Comparison of ENCODE assay signal across 8 cellular contexts in the genomic region with DNA sequence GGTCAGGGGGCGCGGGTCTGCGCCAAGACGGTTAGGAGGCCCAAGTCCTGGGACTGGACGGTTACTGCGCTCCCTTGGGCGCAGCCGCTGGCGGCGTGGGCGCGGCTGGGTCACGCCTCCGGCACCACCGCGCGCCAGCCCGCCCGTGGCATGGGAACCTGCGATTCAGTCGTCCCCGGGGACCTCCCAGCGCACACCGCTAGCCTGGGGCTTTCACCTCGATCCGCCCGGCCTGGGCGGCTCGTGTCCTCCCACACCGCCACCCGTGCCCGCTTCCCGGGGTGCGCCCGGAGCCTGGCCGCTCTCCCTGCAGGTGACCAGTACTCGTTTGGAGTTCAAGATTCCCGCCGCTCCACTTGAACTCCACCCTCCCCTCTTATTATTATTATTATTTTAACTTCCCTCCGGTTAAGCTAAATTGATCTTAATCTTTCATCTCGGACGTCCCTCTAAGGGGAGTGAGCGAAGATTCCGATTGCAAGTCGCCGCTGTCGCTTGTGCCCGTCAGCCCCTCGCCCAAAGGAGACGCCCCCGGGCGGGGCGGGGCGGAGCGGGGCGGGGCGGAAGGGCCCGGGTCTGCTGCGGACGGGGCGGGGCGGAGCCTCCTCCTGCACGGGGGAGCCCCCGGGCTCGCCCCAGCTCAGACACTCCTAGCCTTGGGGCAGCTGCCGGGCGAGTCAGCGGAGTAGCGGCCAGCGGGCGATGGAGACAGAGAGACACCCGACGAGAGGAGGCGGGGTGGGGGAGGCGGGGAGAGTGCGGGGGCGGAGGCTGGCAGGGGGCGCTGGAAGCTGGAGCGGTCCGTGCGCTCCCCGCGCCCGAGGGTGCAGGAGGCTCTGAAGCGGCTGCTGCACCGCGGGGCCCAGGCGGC. TPM values are rescaled to one million over a fixed set of nuclear protein-coding genes. Genes with fewer than 3 reads are reported as not detected.
DNase-seq lines count a peak whose midpoint lies in the region; ATAC-seq and TF ChIP-seq lines count a peak whose summit lies in the region.

A gene with protein sequence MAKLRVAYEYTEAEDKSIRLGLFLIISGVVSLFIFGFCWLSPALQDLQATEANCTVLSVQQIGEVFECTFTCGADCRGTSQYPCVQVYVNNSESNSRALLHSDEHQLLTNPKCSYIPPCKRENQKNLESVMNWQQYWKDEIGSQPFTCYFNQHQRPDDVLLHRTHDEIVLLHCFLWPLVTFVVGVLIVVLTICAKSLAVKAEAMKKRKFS (plus strand): TSS at position 643 of the 871 bp plus-strand sequence. CDS start 445 bp downstream, outside the sequence.

- intact Hi-C loops in sigmoid colon (cut with DNase I), result no loop called here

- no peaks in the 10 kb centered on the region for H4K20me1 ChIP-seq in MM.1S (ENCODE audit: insufficient read depth, low read length)

- DNase-seq in GM06990 (ENCODE audit: extremely low read depth, insufficient read length) (peak; percentile 74), MM.1S (peak; percentile 79), T-helper 17 cell (peak; percentile 50 to 75 (median 74)), amygdala (lab: John Stamatoyannopoulos, UW) (peak in 54 of 56 donors; percentile 18 to 90 (median 68)), hippocampal formation (lab: John Stamatoyannopoulos, UW) (peak; percentile 55 to 79), sigmoid colon (peak; percentile 80), COLO829 (ENCODE audit: low spot score) (no peak)

- H3K27ac ChIP-seq in HEK293 (ENCODE audit: extremely low read depth, low read depth, low read length) (peak within 1 kb of the TSS; percentile 73), MM.1S (ENCODE audit: low read length) (no peak within 1 kb of the TSS), sigmoid colon (peak within 1 kb of the TSS in 3 of 4 donors; percentile 34 to 47 (median 38))

- peaks cover 7% of the 10 kb centered on the region for H3K4me1 Mint-ChIP-seq in T-helper 17 cell

- no peak for TF ChIP-seq CTCF in GM06990 (IDR thresholded peaks at IDR 0.05; ENCODE audit: insufficient read depth, low read length, poor library complexity, severe bottlenecking)
- TF ChIP-seq CTCF in HEK293 (tag by site-specific recombination; IDR thresholded peaks at IDR 0.05), result no peak
- TF ChIP-seq CTCF in MM.1S (IDR thresholded peaks at IDR 0.05; ENCODE audit: low read length), result no peak
- no peak for TF ChIP-seq CTCF in sigmoid colon (IDR thresholded peaks at IDR 0.05)

- CTCF ChIA-PET in HEK293 (lab: Yijun Ruan, JAX), result interaction anchor here (0.6 to 1.1 kb wide), 2 partner anchors 9 to 213 kb away, joined by 3 read pairs; no protein-coding TSS in a partner anchor

- H3K4me3 ChIP-seq in GM06990 (replicated peaks; ENCODE audit: low read depth, low read length) (peak within 1 kb of the TSS; percentile 72), HEK293 (ENCODE audit: low read depth, low read length) (peak within 1 kb of the TSS; percentile 83), MM.1S (ENCODE audit: low read length) (peak within 1 kb of the TSS; percentile 88), sigmoid colon (peak within 1 kb of the TSS; percentile 48 to 72 (median 63))

- peak; percentile 79 for ATAC-seq in T-helper 17 cell

- peak within 1 kb of the TSS; percentile 100 for H3K4me2 ChIP-seq in MM.1S (ENCODE audit: low read depth, low read length)

- H3K9me2 ChIP-seq in MM.1S (replicated peaks; ENCODE audit: insufficient read depth, low read length), result no peaks in the 10 kb centered on the region

- H3K27me3 Mint-ChIP-seq in T-helper 17 cell, result peaks cover 9% of the 10 kb centered on the region

- H3K9me3 ChIP-seq in HEK293 (ENCODE audit: control insufficient read depth, insufficient read depth, low read depth, low read length) (no peaks in the 10 kb centered on the region), MM.1S (replicated peaks; ENCODE audit: insufficient read depth, low read length) (no peaks in the 10 kb centered on the region), T-helper 17 cell (ENCODE audit: control insufficient read depth, low read length, poor library complexity, severe bottlenecking) (no peaks in the 10 kb centered on the region), sigmoid colon (no peaks in the 10 kb centered on the region)

- H3K4me3 Mint-ChIP-seq in T-helper 17 cell, result peak within 1 kb of the TSS; percentile 96

- peak within 1 kb of the TSS; percentile 44; the same call in 1 of the 2 replicates for H3K9ac ChIP-seq in MM.1S (ENCODE audit: low read length)

- H3K27me3 ChIP-seq in GM06990 (replicated peaks; ENCODE audit: control insufficient read depth, insufficient read depth, low read length), result no peaks in the 10 kb centered on the region
- H3K27me3 ChIP-seq in MM.1S (replicated peaks; ENCODE audit: insufficient read depth, low read length), result peaks cover 19% of the 10 kb centered on the region; the same call in 1 of the 2 replicates
- peaks cover 19 to 45% (median 23%) of the 10 kb centered on the region in 3 donors for H3K27me3 ChIP-seq in sigmoid colon

- H3K27ac Mint-ChIP-seq in T-helper 17 cell, result peak within 1 kb of the TSS; percentile 81

- H2AFZ ChIP-seq in MM.1S (ENCODE audit: low read length), result peak within 1 kb of the TSS; percentile 93

- peaks cover 8% of the 10 kb centered on the region for H3F3A ChIP-seq in MM.1S (ENCODE audit: insufficient read depth, low read length)

- no peak for TF ChIP-seq POLR2A in sigmoid colon (IDR thresholded peaks at IDR 0.05)

- H3K36me3 Mint-ChIP-seq in T-helper 17 cell (ENCODE audit: low read depth), result no peaks in the 10 kb centered on the region

- no peaks in the 10 kb centered on the region for H3K36me3 ChIP-seq in GM06990 (ENCODE audit: control insufficient read depth, insufficient read depth, low read length)
- H3K36me3 ChIP-seq in HEK293 (ENCODE audit: control insufficient read depth in 2 of 2, insufficient read depth in 1 of 2, low read length in 2 of 2), result no peaks in the 10 kb centered on the region; a peak in 1 of 3 replicates
- no peaks in the 10 kb centered on the region for H3K36me3 ChIP-seq in MM.1S (replicated peaks; ENCODE audit: insufficient read depth, low read length)
- no peaks in the 10 kb centered on the region for H3K36me3 ChIP-seq in sigmoid colon

- TF ChIP-seq EP300 in sigmoid colon (IDR thresholded peaks at IDR 0.05), result no peak

- H3K79me2 ChIP-seq in MM.1S (ENCODE audit: low read length), result no peaks in the 10 kb centered on the region

- H3K4me1 ChIP-seq in HEK293 (ENCODE audit: control insufficient read depth, insufficient read depth, low read length) (peaks cover 3% of the 10 kb centered on the region; the same call in 1 of the 2 replicates), MM.1S (ENCODE audit: low read length) (no peaks in the 10 kb centered on the region; the same call in 1 of the 2 replicates), sigmoid colon (peaks cover 0 to 23% (median 19%) of the 10 kb centered on the region in 4 donors)

- whole genome bisulfite sequencing in sigmoid colon, 2 donors, result 1% methylated on average over 87 to 88 of the region's 88 CpGs

- POLR2A ChIA-PET in HEK293 (lab: Yijun Ruan, JAX), result interaction anchor here (0.5 to 2.1 kb wide), 7 partner anchors 9 to 207 kb away, joined by 3 to 8 read pairs (median 3); a partner anchor contains a TSS

TF ChIP-seq in HEK293, 187 proteins besides CTCF, POLR2A, EP300 and RAD21 (continues in another document):
- TF ChIP-seq SP3 (tag by site-specific recombination; IDR thresholded peaks at IDR 0.05) (peak; percentile 83), GLIS1 (tag by site-specific recombination; IDR thresholded peaks at IDR 0.05) (peak; percentile 40), KLF9 (tag by site-specific recombination; IDR thresholded peaks at IDR 0.05; ENCODE audit: low read depth) (peak; percentile 87), SCRT1 (tag by site-specific recombination; IDR thresholded peaks at IDR 0.05; ENCODE audit: borderline replicate concordance) (no peak), WT1 (tag by site-specific recombination; IDR thresholded peaks at IDR 0.05) (0 out of 2 replicates have a peak, but pooled peaks have one; percentile 22), ZNF184 (tag by site-specific recombination; IDR thresholded peaks at IDR 0.05) (no peak), ZNF239 (tag by site-specific recombination; IDR thresholded peaks at IDR 0.05) (no peak), GLIS2 (tag by site-specific recombination; IDR thresholded peaks at IDR 0.05) (peak; percentile 58; the same call in 1 of the 2 replicates), ZBTB1 (tag by site-specific recombination; IDR thresholded peaks at IDR 0.05) (no peak), HOXC10 (CRISPR knock-in tag; IDR thresholded peaks at IDR 0.05) (no peak), ZNF292 (tag by site-specific recombination; IDR thresholded peaks at IDR 0.05; ENCODE audit: borderline replicate concordance, low read depth) (no peak), ZNF76 (tag by site-specific recombination; IDR thresholded peaks at IDR 0.05; ENCODE audit: borderline replicate concordance, low read depth) (peak; percentile 33; the same call in 1 of the 2 replicates), HOXA7 (CRISPR knock-in tag; IDR thresholded peaks at IDR 0.05; ENCODE audit: borderline replicate concordance) (no peak), ZNF138 (tag by site-specific recombination; IDR thresholded peaks at IDR 0.05; ENCODE audit: borderline replicate concordance) (no peak)
- TF ChIP-seq, protein P1, sequence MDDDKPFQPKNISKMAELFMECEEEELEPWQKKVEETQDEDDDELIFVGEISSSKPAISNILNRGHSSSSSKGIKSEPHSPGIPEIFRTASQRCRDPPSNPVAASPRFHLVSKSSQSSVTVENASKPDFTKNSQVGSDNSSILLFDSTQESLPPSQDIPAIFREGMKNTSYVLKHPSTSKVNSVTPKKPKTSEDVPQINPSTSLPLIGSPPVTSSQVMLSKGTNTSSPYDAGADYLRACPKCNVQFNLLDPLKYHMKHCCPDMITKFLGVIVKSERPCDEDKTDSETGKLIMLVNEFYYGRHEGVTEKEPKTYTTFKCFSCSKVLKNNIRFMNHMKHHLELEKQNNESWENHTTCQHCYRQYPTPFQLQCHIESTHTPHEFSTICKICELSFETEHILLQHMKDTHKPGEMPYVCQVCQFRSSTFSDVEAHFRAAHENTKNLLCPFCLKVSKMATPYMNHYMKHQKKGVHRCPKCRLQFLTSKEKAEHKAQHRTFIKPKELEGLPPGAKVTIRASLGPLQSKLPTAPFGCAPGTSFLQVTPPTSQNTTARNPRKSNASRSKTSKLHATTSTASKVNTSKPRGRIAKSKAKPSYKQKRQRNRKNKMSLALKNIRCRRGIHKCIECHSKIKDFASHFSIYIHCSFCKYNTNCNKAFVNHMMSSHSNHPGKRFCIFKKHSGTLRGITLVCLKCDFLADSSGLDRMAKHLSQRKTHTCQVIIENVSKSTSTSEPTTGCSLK (tag by site-specific recombination; IDR thresholded peaks at IDR 0.05), result no peak

RNA-seq across cellular contexts. Expression of the gene that starts here (rescaled TPM):
- total RNA-seq in T-helper 17 cell, result under 1 TPM; 0.26 to 0.75 TPM
- 1 to 10 TPM; 4.7 to 6.4 (median 6.1) TPM for total RNA-seq in sigmoid colon
- polyA plus RNA-seq in sigmoid colon, result 1 to 10 TPM in 2 of 3 donors, under 1 TPM in 1; 0.69 to 1.9 (median 1.8) TPM

Comparison
In these comparisons a context has a peak if more than half of its experiments do, and no peak if none do; other contexts are left out.
1. Peak in DNase-seq and ATAC-seq in T-helper 17 cell; RNA of the gene not detected or under 1 TPM.